In genomic region chr12:128794661-128795529, GRCh38 we compare ENCODE assay signal across 1 cellular context.
TF ChIP-seq lines count a peak whose summit lies in the region.

No MANE protein-coding gene starts in this region.

TF ChIP-seq in K562, 482 proteins besides CTCF, POLR2A, EP300 and RAD21:
- peak; percentile 32 for TF ChIP-seq RBM25 (IDR thresholded peaks at IDR 0.05; ENCODE audit: low read depth, low read length, severe bottlenecking)
- TF ChIP-seq, protein P1, sequence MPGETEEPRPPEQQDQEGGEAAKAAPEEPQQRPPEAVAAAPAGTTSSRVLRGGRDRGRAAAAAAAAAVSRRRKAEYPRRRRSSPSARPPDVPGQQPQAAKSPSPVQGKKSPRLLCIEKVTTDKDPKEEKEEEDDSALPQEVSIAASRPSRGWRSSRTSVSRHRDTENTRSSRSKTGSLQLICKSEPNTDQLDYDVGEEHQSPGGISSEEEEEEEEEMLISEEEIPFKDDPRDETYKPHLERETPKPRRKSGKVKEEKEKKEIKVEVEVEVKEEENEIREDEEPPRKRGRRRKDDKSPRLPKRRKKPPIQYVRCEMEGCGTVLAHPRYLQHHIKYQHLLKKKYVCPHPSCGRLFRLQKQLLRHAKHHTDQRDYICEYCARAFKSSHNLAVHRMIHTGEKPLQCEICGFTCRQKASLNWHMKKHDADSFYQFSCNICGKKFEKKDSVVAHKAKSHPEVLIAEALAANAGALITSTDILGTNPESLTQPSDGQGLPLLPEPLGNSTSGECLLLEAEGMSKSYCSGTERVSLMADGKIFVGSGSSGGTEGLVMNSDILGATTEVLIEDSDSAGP (CRISPR knock-in tag; IDR thresholded peaks at IDR 0.05), result no peak
